ENCODE assay signal across 2 cellular contexts in the genomic region with DNA sequence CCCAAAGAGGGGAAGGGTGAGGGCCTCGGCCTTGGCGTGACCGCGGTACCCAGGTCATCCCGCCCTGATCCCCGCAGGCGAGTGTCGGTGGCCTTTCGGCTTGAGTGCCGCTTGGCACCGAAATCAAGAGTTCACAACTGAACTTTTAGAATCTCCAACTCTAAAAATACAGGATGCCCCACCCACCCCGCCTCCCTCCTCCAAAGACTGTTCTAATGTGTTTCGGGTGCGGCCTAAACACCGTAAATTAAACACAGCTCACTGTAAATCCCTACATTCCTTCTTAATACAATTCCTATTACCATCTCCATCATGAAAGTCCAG.
TF ChIP-seq lines count a peak whose summit lies in the region.

No MANE protein-coding gene starts in this region.

TF ChIP-seq in Ishikawa, 13 proteins besides CTCF, POLR2A, EP300 and RAD21:
- no peak for TF ChIP-seq ZBTB7A (IDR thresholded peaks at IDR 0.05; ENCODE audit: low read depth)
- TF ChIP-seq MAX (IDR thresholded peaks at IDR 0.05) = no peak
- no peak for TF ChIP-seq USF1 (IDR thresholded peaks at IDR 0.05)
- no peak for TF ChIP-seq EGR1 (IDR thresholded peaks at IDR 0.05)
- TF ChIP-seq FOXM1 (IDR thresholded peaks at IDR 0.05; ENCODE audit: borderline replicate concordance, low read depth) = no peak; the same call in 1 of the 2 replicates
- TF ChIP-seq REST (IDR thresholded peaks at IDR 0.05; ENCODE audit: low read depth) = no peak
- TF ChIP-seq TCF12 (IDR thresholded peaks at IDR 0.05; ENCODE audit: low read depth) = no peak
- no peak for TF ChIP-seq TAF1 (IDR thresholded peaks at IDR 0.05; ENCODE audit: low read depth)
- TF ChIP-seq CEBPB (IDR thresholded peaks at IDR 0.05) = no peak
TF ChIP-seq in Ishikawa: peak in this region for 0.

TF ChIP-seq in GM12878, 131 proteins besides CTCF, POLR2A, EP300 and RAD21:
- TF ChIP-seq RFX5 (IDR thresholded peaks at IDR 0.05; ENCODE audit: low read depth, low read length) (no peak), REST (IDR thresholded peaks at IDR 0.05; ENCODE audit: low read depth, low read length) (no peak), HDGF (IDR thresholded peaks at IDR 0.05) (no peak), CHD2 (IDR thresholded peaks at IDR 0.05; ENCODE audit: borderline replicate concordance, low read depth, low read length) (no peak), CEBPZ (IDR thresholded peaks at IDR 0.05; ENCODE audit: low read depth, low read length) (no peak), ZNF384 (IDR thresholded peaks at IDR 0.05; ENCODE audit: borderline replicate concordance, low read depth, low read length) (no peak), KAT2A (conservative IDR thresholded peaks at IDR 0.05; ENCODE audit: control insufficient read depth, low read depth, low read length) (no peak), SIN3A (IDR thresholded peaks at IDR 0.05; ENCODE audit: low read depth, low read length) (no peak), SIX5 (IDR thresholded peaks at IDR 0.05; ENCODE audit: low read depth, low read length, severe bottlenecking) (no peak), ATF7 (IDR thresholded peaks at IDR 0.05; ENCODE audit: low read depth) (no peak), MAX (IDR thresholded peaks at IDR 0.05; ENCODE audit: low read depth, low read length) (no peak), ELK1 (IDR thresholded peaks at IDR 0.05; ENCODE audit: low read depth, low read length) (no peak), CBX3 (IDR thresholded peaks at IDR 0.05; ENCODE audit: borderline replicate concordance, low read depth) (no peak), EZH2 (IDR thresholded peaks at IDR 0.05; ENCODE audit: borderline replicate concordance, control insufficient read depth, low read depth, low read length) (no peak), MYB (IDR thresholded peaks at IDR 0.05; ENCODE audit: borderline replicate concordance, low read depth, low read length) (no peak), CHD4 (IDR thresholded peaks at IDR 0.05) (no peak), IKZF2 (IDR thresholded peaks at IDR 0.05) (no peak)
- TF ChIP-seq, protein P1, sequence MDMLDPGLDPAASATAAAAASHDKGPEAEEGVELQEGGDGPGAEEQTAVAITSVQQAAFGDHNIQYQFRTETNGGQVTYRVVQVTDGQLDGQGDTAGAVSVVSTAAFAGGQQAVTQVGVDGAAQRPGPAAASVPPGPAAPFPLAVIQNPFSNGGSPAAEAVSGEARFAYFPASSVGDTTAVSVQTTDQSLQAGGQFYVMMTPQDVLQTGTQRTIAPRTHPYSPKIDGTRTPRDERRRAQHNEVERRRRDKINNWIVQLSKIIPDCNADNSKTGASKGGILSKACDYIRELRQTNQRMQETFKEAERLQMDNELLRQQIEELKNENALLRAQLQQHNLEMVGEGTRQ (IDR thresholded peaks at IDR 0.05; ENCODE audit: borderline replicate concordance, low read depth, low read length) = no peak
